8 cellular contexts compared by ENCODE assay signal in genomic region chr1:203342192-203342940, GRCh38. TPM values are rescaled to one million over a fixed set of nuclear protein-coding genes. Genes with fewer than 3 reads are reported as not detected.
A peak's percentile ranks its signal among the peaks of the same experiment; 100 is the strongest.
DNase-seq lines count a peak whose midpoint lies in the region; ATAC-seq, FAIRE-seq and TF ChIP-seq lines count a peak whose summit lies in the region.

No MANE protein-coding gene starts in this region.

- H3K36me3 ChIP-seq in endothelial cell of umbilical vein (ENCODE audit: control insufficient read depth in 2 of 2, extremely low read depth in 1 of 2, insufficient read depth in 2 of 2, low read length in 2 of 2): no peaks in the 10 kb centered on the region

- no peak overlapping the region for H2AFZ ChIP-seq in endothelial cell of umbilical vein (ENCODE audit: low read depth, low read length)

- no peak overlapping the region for H3K27ac ChIP-seq in endothelial cell of umbilical vein (ENCODE audit: insufficient read depth, low read depth, low read length)

- no peaks in the 10 kb centered on the region for H3K4me1 ChIP-seq in endothelial cell of umbilical vein (ENCODE audit: control insufficient read depth, extremely low read depth, insufficient read depth, low read length)

- no peaks in the 10 kb centered on the region for H3K9me3 ChIP-seq in endothelial cell of umbilical vein (replicated peaks; ENCODE audit: control insufficient read depth, insufficient read depth, low read length)

- H3K4me1 Mint-ChIP-seq in activated CD4-positive, alpha-beta memory T cell treated with anti-CD3 and anti-CD28 coated beads for 36 hours (ENCODE audit: low read depth): peaks cover 12% of the 10 kb centered on the region
- peaks cover 18 to 29% (median 22%) of the 10 kb centered on the region in 4 donors for H3K4me1 Mint-ChIP-seq in naive thymus-derived CD8-positive, alpha-beta T cell

- DNase-seq in AG10803 (ENCODE audit: low read depth) (peak; percentile 30), NCI-H446 treated with DMSO at 0.1 percent for 48 hours (lab: John Stamatoyannopoulos, UW) (peak; percentile 22), endothelial cell of umbilical vein (ENCODE audit: low read depth, low spot score) (peak; percentile 44)
- DNase-seq in activated CD4-positive, alpha-beta memory T cell treated with anti-CD3 and anti-CD28 coated beads for 36 hours: peak; percentile 63
- peak in 6 of 10 donors; percentile 26 to 48 (median 36) for DNase-seq in naive thymus-derived CD8-positive, alpha-beta T cell

- H3K4me2 ChIP-seq in endothelial cell of umbilical vein (ENCODE audit: insufficient read depth, low read length): no peak overlapping the region

- no TSS peak for BruUV-seq in endothelial cell of umbilical vein (replicated peaks; lab: Mats Ljungman, UMichigan)

- H3K27me3 ChIP-seq in endothelial cell of umbilical vein (ENCODE audit: control insufficient read depth in 2 of 2, insufficient read depth in 2 of 2, low read length in 2 of 2): peaks cover 33 to 37% of the 10 kb centered on the region in 2 experiments

- no peaks in the 10 kb centered on the region for H4K20me1 ChIP-seq in endothelial cell of umbilical vein (replicated peaks; ENCODE audit: control insufficient read depth, extremely low read depth, insufficient read depth, low read length)

- no peak overlapping the region for H3K9ac ChIP-seq in endothelial cell of umbilical vein (replicated peaks; ENCODE audit: extremely low read depth, insufficient read depth, low read length)

- H3K4me3 ChIP-seq in AG10803 (ENCODE audit: low read length): no peak overlapping the region
- no peak overlapping the region for H3K4me3 ChIP-seq in endothelial cell of umbilical vein (replicated peaks in 1 of 3; ENCODE audit: insufficient read depth in 1 of 3, low read depth in 1 of 3, low read length in 3 of 3)

- POLR2A ChIA-PET in activated CD4-positive, alpha-beta memory T cell treated with anti-CD3 and anti-CD28 coated beads for 36 hours (lab: Charles Lee): interaction anchor here (0.8 to 1.2 kb wide), 2 partner anchors 70 to 71 kb away, joined by 3 to 4 read pairs; no protein-coding TSS in a partner anchor
- POLR2A ChIA-PET in endothelial cell of umbilical vein (lab: Charles Lee): no interaction called here
- POLR2A ChIA-PET in naive thymus-derived CD8-positive, alpha-beta T cell (lab: Charles Lee): interaction anchor here (1.0 to 13.6 kb wide), 3 partner anchors 21 to 69 kb away, joined by 3 to 187 read pairs (median 9); partner anchors contain the start of gene BTG2

- H3K4me3 Mint-ChIP-seq in activated CD4-positive, alpha-beta memory T cell treated with anti-CD3 and anti-CD28 coated beads for 36 hours: peak overlapping the region; percentile 36
- H3K4me3 Mint-ChIP-seq in naive thymus-derived CD8-positive, alpha-beta T cell: peak overlapping the region in 4 of 10 donors; percentile 20 to 54 (median 29)

- TF ChIP-seq POLR2A in endothelial cell of umbilical vein (IDR thresholded peaks at IDR 0.05; ENCODE audit: low read depth, low read length): no peak

- dilution Hi-C loops in endothelial cell of umbilical vein (cut with MboI; ENCODE audit: extremely low pct_ligation_motif_present, low sequenced_read_pairs): no loop called here

- peak; percentile 92 for FAIRE-seq in endothelial cell of umbilical vein (lab: Jason Lieb, UNC)

- intact Hi-C loops in activated CD4-positive, alpha-beta memory T cell treated with anti-CD3 and anti-CD28 coated beads for 36 hours (cut with micrococcal nuclease): no loop called here
- intact Hi-C loops in endothelial cell of umbilical vein (cut with micrococcal nuclease): no loop called here

- no peak overlapping the region for H3K27ac Mint-ChIP-seq in activated CD4-positive, alpha-beta memory T cell treated with anti-CD3 and anti-CD28 coated beads for 36 hours
- peak overlapping the region in 1 of 10 donors; percentile 54 for H3K27ac Mint-ChIP-seq in naive thymus-derived CD8-positive, alpha-beta T cell

- CTCF ChIA-PET in activated CD4-positive, alpha-beta memory T cell treated with anti-CD3 and anti-CD28 coated beads for 36 hours (lab: Charles Lee): interaction anchor here (0.5 to 19.3 kb wide), 27 partner anchors 9 to 374 kb away, joined by 3 to 847 read pairs (median 5); partner anchors contain the start of genes BTG2 and FMOD
- CTCF ChIA-PET in endothelial cell of umbilical vein (lab: Charles Lee): interaction anchor here (0.6 to 30.6 kb wide), 33 partner anchors 9 to 1394 kb away, joined by 3 to 1014 read pairs (median 5); partner anchors contain the start of genes ATP2B4, BTG2, FMOD and OPTC

- H3K27me3 Mint-ChIP-seq in activated CD4-positive, alpha-beta memory T cell treated with anti-CD3 and anti-CD28 coated beads for 36 hours: peaks cover 16% of the 10 kb centered on the region
- H3K27me3 Mint-ChIP-seq in naive thymus-derived CD8-positive, alpha-beta T cell: peaks cover 0 to 34% (median 11%) of the 10 kb centered on the region in 5 donors

- H3K9me1 ChIP-seq in endothelial cell of umbilical vein (replicated peaks; ENCODE audit: control insufficient read depth, extremely low read depth, insufficient read depth, low read length): no peaks in the 10 kb centered on the region

- no peaks in the 10 kb centered on the region for H3K9me3 Mint-ChIP-seq in activated CD4-positive, alpha-beta memory T cell treated with anti-CD3 and anti-CD28 coated beads for 36 hours
- no peaks in the 10 kb centered on the region for H3K9me3 Mint-ChIP-seq in naive thymus-derived CD8-positive, alpha-beta T cell

- no peaks in the 10 kb centered on the region for H3K79me2 ChIP-seq in endothelial cell of umbilical vein (ENCODE audit: control insufficient read depth, insufficient read depth, low read length)

- peak; percentile 61 for ATAC-seq in GM18867 (IDR thresholded peaks at IDR 0.05; ENCODE audit: unreplicated experiment)
- ATAC-seq in naive thymus-derived CD8-positive, alpha-beta T cell: peak; percentile 65 to 78
- no peak for ATAC-seq in GM19035 (IDR thresholded peaks at IDR 0.05; ENCODE audit: unreplicated experiment)
- ATAC-seq in GM18870 (IDR thresholded peaks at IDR 0.05; ENCODE audit: unreplicated experiment): no peak

- TF ChIP-seq CTCF in AG10803 (conservative IDR thresholded peaks at IDR 0.05; ENCODE audit: low read length) (peak; percentile 83), endothelial cell of umbilical vein (IDR thresholded peaks at IDR 0.05; ENCODE audit: extremely low read depth in 1 of 2, insufficient read depth in 1 of 2, low read depth in 1 of 2, low read length in 2 of 2) (peak; percentile 67 to 88)

- H3K36me3 Mint-ChIP-seq in activated CD4-positive, alpha-beta memory T cell treated with anti-CD3 and anti-CD28 coated beads for 36 hours: no peaks in the 10 kb centered on the region
- H3K36me3 Mint-ChIP-seq in naive thymus-derived CD8-positive, alpha-beta T cell: no peaks in the 10 kb centered on the region

TF ChIP-seq in endothelial cell of umbilical vein, 7 proteins besides CTCF, POLR2A, EP300 and RAD21:
- TF ChIP-seq JUN (IDR thresholded peaks at IDR 0.05; ENCODE audit: borderline replicate concordance, insufficient read depth, insufficient read length, low read depth): no peak
- TF ChIP-seq GATA2 (IDR thresholded peaks at IDR 0.05; ENCODE audit: insufficient read depth, insufficient read length, low read depth, low read length): no peak
- TF ChIP-seq MYC (IDR thresholded peaks at IDR 0.05; ENCODE audit: low read depth, low read length): no peak
- TF ChIP-seq MAX (IDR thresholded peaks at IDR 0.05; ENCODE audit: insufficient read depth, insufficient read length): no peak
- TF ChIP-seq POLR2AphosphoS5 (IDR thresholded peaks at IDR 0.05; ENCODE audit: insufficient read depth, low read depth, low read length): no peak
- TF ChIP-seq FOS (IDR thresholded peaks at IDR 0.05; ENCODE audit: borderline replicate concordance, insufficient read depth, low read length): no peak
- TF ChIP-seq EZH2 (IDR thresholded peaks at IDR 0.05; ENCODE audit: borderline replicate concordance, low read depth, low read length, severe bottlenecking): no peak

RNA-seq across cellular contexts. Expression of gene FMOD, which starts 8.6 kb away (rescaled TPM):
- total RNA-seq in activated CD4-positive, alpha-beta memory T cell treated with anti-CD3 and anti-CD28 coated beads for 36 hours: 1 to 10 TPM in 1 of 2 experiments, under 1 TPM in 1; 0.95 to 1.9 TPM
- 0.11 TPM in 1 of 2 replicates, not detected in the other for total RNA-seq in endothelial cell of umbilical vein
- polyA plus RNA-seq in endothelial cell of umbilical vein: 0.10 and 0.12 TPM in 2 replicates
- polyA plus RNA-seq in endothelial cell of umbilical vein (2011; cell fraction: cytosol; rRNA removed): 0.09 and 0.14 TPM in 2 replicates
- 0.06 TPM in 1 of 2 replicates, not detected in the other for polyA plus RNA-seq in endothelial cell of umbilical vein (2011; cell fraction: nucleus; rRNA removed)
- polyA plus RNA-seq in endothelial cell of umbilical vein (2012): 0.41 and 0.94 TPM in 2 replicates
- 0.23 TPM in 1 of 2 replicates, not detected in the other for polyA minus RNA-seq in endothelial cell of umbilical vein
- not detected for polyA minus RNA-seq in endothelial cell of umbilical vein (2011; cell fraction: cytosol; rRNA and poly(A)+ RNA removed)
- not detected in 2 replicates for polyA minus RNA-seq in endothelial cell of umbilical vein (2011; cell fraction: nucleus; rRNA and poly(A)+ RNA removed)
- total RNA-seq in naive thymus-derived CD8-positive, alpha-beta T cell: not detected
- polyA plus RNA-seq in naive thymus-derived CD8-positive, alpha-beta T cell: not detected

RNA-seq across cellular contexts. Expression of gene BTG2, which starts 37.0 kb away (rescaled TPM):
- total RNA-seq in activated CD4-positive, alpha-beta memory T cell treated with anti-CD3 and anti-CD28 coated beads for 36 hours: 100 to 1,000 TPM; 150 TPM
- 40.3 and 50.1 TPM in 2 replicates for total RNA-seq in endothelial cell of umbilical vein
- polyA plus RNA-seq in endothelial cell of umbilical vein: 35.6 and 59.0 TPM in 2 replicates
- 22.8 and 28.2 TPM in 2 replicates for polyA plus RNA-seq in endothelial cell of umbilical vein (2011; cell fraction: cytosol; rRNA removed)
- polyA plus RNA-seq in endothelial cell of umbilical vein (2011; cell fraction: nucleus; rRNA removed): 16.8 and 17.3 TPM in 2 replicates
- polyA plus RNA-seq in endothelial cell of umbilical vein (2012): 26.0 and 27.1 TPM in 2 replicates
- polyA minus RNA-seq in endothelial cell of umbilical vein: 50.2 and 51.0 TPM in 2 replicates
- polyA minus RNA-seq in endothelial cell of umbilical vein (2011; cell fraction: cytosol; rRNA and poly(A)+ RNA removed): 11.2 TPM
- 17.3 and 21.6 TPM in 2 replicates for polyA minus RNA-seq in endothelial cell of umbilical vein (2011; cell fraction: nucleus; rRNA and poly(A)+ RNA removed)
- 100 to 1,000 TPM; 186 to 191 TPM for total RNA-seq in naive thymus-derived CD8-positive, alpha-beta T cell
- polyA plus RNA-seq in naive thymus-derived CD8-positive, alpha-beta T cell: 100 to 1,000 TPM in 2 of 3 donors, 10 to 100 TPM in 1; 91.8 to 179 (median 122) TPM

Comparison
In these comparisons a context has a peak if more than half of its experiments do, and no peak if none do; other contexts are left out.
1. ATAC-seq: peak in GM18867 (single experiment) and naive thymus-derived CD8-positive, alpha-beta T cell (2 of 2); none in GM19035 (single experiment) and GM18870 (single experiment).
2. Peak in every context shown above with its lines, with median percentiles within 50 percentile points of each other: DNase-seq.